Comparison of ENCODE assay signal across 1 cellular context in the genomic region with DNA sequence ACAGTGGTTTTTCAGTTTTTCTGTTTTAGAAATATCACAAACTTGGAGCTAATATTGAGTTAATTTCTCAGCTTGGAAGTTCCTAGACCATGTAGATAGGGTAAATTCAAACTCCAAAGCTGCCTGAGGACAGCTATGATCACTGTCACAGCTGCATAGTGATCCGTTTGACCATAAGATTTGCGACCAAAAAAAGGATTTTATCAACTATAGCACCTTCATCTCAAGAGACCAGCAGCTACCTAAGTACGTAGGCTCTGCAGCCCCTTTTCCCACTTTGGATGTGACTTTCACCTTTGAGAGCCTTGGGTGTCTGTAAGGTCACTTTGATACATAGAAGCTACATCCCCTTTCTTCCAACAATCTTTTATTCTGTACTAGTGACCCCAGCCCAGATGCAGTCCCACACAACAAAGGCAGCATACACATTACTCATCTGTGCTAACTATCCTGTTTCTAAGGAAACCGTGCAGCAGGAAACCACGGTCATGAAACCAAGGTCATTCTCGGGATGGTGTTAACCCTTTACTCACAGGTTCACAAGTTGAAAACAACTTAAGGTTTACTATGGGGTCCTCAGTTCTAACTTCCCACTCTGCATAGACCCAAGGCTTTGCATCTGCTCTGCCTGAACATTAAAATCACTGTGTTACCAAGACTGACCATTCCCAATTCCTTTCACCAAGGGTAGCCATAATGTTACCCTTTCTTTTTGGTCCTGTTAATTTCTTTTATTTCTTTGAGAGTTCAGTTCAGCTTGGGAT.
TF ChIP-seq lines count a peak whose summit lies in the region.

No MANE protein-coding gene starts in this region.

TF ChIP-seq in HepG2, 621 proteins besides CTCF, POLR2A, EP300 and RAD21 (continued from another document and continues in another):
- TF ChIP-seq MED1 (CRISPR knock-in tag; IDR thresholded peaks at IDR 0.05) (peak; percentile 54; the same call in 1 of the 2 replicates), NPAS2 (CRISPR knock-in tag; IDR thresholded peaks at IDR 0.05; ENCODE audit: borderline replicate concordance) (no peak), MTF2 (CRISPR knock-in tag; IDR thresholded peaks at IDR 0.05; ENCODE audit: borderline replicate concordance) (no peak), ZNF563 (CRISPR knock-in tag; IDR thresholded peaks at IDR 0.05) (no peak), PTBP1 (IDR thresholded peaks at IDR 0.05; ENCODE audit: low read depth, low read length, poor library complexity, severe bottlenecking) (no peak), ZNF282 (IDR thresholded peaks at IDR 0.05; ENCODE audit: partially characterized antibody) (no peak), TBX3 (IDR thresholded peaks at IDR 0.05; ENCODE audit: borderline replicate concordance) (no peak), CCDC6 (CRISPR knock-in tag; IDR thresholded peaks at IDR 0.05) (peak; percentile 70; the same call in 1 of the 2 replicates), ARID2 (CRISPR knock-in tag; IDR thresholded peaks at IDR 0.05; ENCODE audit: borderline replicate concordance) (no peak), ZFP36 (IDR thresholded peaks at IDR 0.05; ENCODE audit: borderline replicate concordance, low read depth, low read length, partially characterized antibody) (no peak), ZNF768 (CRISPR knock-in tag; IDR thresholded peaks at IDR 0.05) (no peak), NKX3-1 (CRISPR knock-in tag; IDR thresholded peaks at IDR 0.05) (no peak), CENPX (CRISPR knock-in tag; IDR thresholded peaks at IDR 0.05) (no peak), ZNF331 (CRISPR knock-in tag; IDR thresholded peaks at IDR 0.05) (peak; percentile 14; the same call in 1 of the 2 replicates), KDM5A (IDR thresholded peaks at IDR 0.05; ENCODE audit: borderline replicate concordance, low read length) (no peak), MAFF (IDR thresholded peaks at IDR 0.05; ENCODE audit: low read depth, low read length) (no peak), NCOA1 (CRISPR knock-in tag; IDR thresholded peaks at IDR 0.05) (no peak), SRSF4 (IDR thresholded peaks at IDR 0.05; ENCODE audit: low read depth, low read length, poor library complexity, severe bottlenecking) (no peak), ZNF841 (CRISPR knock-in tag; IDR thresholded peaks at IDR 0.05; ENCODE audit: borderline replicate concordance) (no peak), ZNF598 (CRISPR knock-in tag; IDR thresholded peaks at IDR 0.05; ENCODE audit: borderline replicate concordance) (no peak), RCOR2 (CRISPR knock-in tag; IDR thresholded peaks at IDR 0.05) (no peak), ETV6 (CRISPR knock-in tag; conservative IDR thresholded peaks at IDR 0.05) (no peak), GATAD2A (CRISPR knock-in tag; IDR thresholded peaks at IDR 0.05) (peak; percentile 85), MIER2 (CRISPR knock-in tag; IDR thresholded peaks at IDR 0.05) (no peak), FOXK1 (CRISPR knock-in tag; IDR thresholded peaks at IDR 0.05; ENCODE audit: borderline replicate concordance, low read depth) (no peak), TEAD2 (CRISPR knock-in tag; IDR thresholded peaks at IDR 0.05) (no peak), DNMT3B (CRISPR knock-in tag; conservative IDR thresholded peaks at IDR 0.05) (no peak), ZBTB20 (CRISPR knock-in tag; IDR thresholded peaks at IDR 0.05; ENCODE audit: borderline replicate concordance, low read depth) (no peak), ZNF441 (CRISPR knock-in tag; IDR thresholded peaks at IDR 0.05; ENCODE audit: borderline replicate concordance) (no peak), ZNF550 (CRISPR knock-in tag; IDR thresholded peaks at IDR 0.05; ENCODE audit: borderline replicate concordance) (no peak), ZNF788 (CRISPR knock-in tag; IDR thresholded peaks at IDR 0.05; ENCODE audit: borderline replicate concordance) (no peak), RFX1 (IDR thresholded peaks at IDR 0.05) (peak; percentile 69), KAT8 (CRISPR knock-in tag; IDR thresholded peaks at IDR 0.05) (no peak; the same call in 1 of the 2 replicates), JDP2 (CRISPR knock-in tag; IDR thresholded peaks at IDR 0.05; ENCODE audit: borderline replicate concordance) (no peak), KDM5B (CRISPR knock-in tag; IDR thresholded peaks at IDR 0.05; ENCODE audit: borderline replicate concordance) (no peak), ZNF776 (CRISPR knock-in tag; IDR thresholded peaks at IDR 0.05) (no peak), ZNF772 (CRISPR knock-in tag; IDR thresholded peaks at IDR 0.05) (no peak), KDM2A (CRISPR knock-in tag; IDR thresholded peaks at IDR 0.05; ENCODE audit: borderline replicate concordance, low read depth) (no peak), ZNF124 (CRISPR knock-in tag; IDR thresholded peaks at IDR 0.05) (no peak), ZNF747 (CRISPR knock-in tag; IDR thresholded peaks at IDR 0.05; ENCODE audit: borderline replicate concordance) (no peak)
- TF ChIP-seq, protein P1, sequence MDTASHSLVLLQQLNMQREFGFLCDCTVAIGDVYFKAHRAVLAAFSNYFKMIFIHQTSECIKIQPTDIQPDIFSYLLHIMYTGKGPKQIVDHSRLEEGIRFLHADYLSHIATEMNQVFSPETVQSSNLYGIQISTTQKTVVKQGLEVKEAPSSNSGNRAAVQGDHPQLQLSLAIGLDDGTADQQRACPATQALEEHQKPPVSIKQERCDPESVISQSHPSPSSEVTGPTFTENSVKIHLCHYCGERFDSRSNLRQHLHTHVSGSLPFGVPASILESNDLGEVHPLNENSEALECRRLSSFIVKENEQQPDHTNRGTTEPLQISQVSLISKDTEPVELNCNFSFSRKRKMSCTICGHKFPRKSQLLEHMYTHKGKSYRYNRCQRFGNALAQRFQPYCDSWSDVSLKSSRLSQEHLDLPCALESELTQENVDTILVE (CRISPR knock-in tag; IDR thresholded peaks at IDR 0.05): no peak
- TF ChIP-seq, protein P2, sequence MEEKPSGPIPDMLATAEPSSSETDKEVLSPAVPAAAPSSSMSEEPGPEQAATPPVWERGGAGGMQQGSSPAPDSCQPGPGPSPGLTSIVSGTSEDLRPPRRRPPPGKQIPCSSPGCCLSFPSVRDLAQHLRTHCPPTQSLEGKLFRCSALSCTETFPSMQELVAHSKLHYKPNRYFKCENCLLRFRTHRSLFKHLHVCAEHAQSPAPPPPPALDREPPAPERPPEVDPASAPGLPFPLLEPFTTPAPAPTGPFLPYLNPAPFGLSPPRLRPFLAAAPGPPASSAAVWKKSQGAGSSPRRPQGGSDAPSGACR (CRISPR knock-in tag; IDR thresholded peaks at IDR 0.05): 0 out of 2 replicates have a peak, but pooled peaks have one; percentile 40
- TF ChIP-seq, protein P3, sequence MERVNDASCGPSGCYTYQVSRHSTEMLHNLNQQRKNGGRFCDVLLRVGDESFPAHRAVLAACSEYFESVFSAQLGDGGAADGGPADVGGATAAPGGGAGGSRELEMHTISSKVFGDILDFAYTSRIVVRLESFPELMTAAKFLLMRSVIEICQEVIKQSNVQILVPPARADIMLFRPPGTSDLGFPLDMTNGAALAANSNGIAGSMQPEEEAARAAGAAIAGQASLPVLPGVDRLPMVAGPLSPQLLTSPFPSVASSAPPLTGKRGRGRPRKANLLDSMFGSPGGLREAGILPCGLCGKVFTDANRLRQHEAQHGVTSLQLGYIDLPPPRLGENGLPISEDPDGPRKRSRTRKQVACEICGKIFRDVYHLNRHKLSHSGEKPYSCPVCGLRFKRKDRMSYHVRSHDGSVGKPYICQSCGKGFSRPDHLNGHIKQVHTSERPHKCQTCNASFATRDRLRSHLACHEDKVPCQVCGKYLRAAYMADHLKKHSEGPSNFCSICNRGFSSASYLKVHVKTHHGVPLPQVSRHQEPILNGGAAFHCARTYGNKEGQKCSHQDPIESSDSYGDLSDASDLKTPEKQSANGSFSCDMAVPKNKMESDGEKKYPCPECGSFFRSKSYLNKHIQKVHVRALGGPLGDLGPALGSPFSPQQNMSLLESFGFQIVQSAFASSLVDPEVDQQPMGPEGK (CRISPR knock-in tag; IDR thresholded peaks at IDR 0.05): 0 out of 2 replicates have a peak, but pooled peaks have one; percentile 12
- TF ChIP-seq, protein P4, sequence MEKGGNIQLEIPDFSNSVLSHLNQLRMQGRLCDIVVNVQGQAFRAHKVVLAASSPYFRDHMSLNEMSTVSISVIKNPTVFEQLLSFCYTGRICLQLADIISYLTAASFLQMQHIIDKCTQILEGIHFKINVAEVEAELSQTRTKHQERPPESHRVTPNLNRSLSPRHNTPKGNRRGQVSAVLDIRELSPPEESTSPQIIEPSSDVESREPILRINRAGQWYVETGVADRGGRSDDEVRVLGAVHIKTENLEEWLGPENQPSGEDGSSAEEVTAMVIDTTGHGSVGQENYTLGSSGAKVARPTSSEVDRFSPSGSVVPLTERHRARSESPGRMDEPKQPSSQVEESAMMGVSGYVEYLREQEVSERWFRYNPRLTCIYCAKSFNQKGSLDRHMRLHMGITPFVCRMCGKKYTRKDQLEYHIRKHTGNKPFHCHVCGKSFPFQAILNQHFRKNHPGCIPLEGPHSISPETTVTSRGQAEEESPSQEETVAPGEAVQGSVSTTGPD (CRISPR knock-in tag; IDR thresholded peaks at IDR 0.05): no peak
- TF ChIP-seq, protein P5, sequence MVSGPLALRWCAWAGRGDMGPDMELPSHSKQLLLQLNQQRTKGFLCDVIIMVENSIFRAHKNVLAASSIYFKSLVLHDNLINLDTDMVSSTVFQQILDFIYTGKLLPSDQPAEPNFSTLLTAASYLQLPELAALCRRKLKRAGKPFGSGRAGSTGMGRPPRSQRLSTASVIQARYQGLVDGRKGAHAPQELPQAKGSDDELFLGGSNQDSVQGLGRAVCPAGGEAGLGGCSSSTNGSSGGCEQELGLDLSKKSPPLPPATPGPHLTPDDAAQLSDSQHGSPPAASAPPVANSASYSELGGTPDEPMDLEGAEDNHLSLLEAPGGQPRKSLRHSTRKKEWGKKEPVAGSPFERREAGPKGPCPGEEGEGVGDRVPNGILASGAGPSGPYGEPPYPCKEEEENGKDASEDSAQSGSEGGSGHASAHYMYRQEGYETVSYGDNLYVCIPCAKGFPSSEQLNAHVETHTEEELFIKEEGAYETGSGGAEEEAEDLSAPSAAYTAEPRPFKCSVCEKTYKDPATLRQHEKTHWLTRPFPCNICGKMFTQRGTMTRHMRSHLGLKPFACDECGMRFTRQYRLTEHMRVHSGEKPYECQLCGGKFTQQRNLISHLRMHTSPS (CRISPR knock-in tag; IDR thresholded peaks at IDR 0.05; ENCODE audit: low read depth): no peak
- TF ChIP-seq, protein P6, sequence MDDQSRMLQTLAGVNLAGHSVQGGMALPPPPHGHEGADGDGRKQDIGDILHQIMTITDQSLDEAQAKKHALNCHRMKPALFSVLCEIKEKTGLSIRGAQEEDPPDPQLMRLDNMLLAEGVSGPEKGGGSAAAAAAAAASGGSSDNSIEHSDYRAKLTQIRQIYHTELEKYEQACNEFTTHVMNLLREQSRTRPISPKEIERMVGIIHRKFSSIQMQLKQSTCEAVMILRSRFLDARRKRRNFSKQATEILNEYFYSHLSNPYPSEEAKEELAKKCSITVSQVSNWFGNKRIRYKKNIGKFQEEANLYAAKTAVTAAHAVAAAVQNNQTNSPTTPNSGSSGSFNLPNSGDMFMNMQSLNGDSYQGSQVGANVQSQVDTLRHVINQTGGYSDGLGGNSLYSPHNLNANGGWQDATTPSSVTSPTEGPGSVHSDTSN (CRISPR knock-in tag; IDR thresholded peaks at IDR 0.05; ENCODE audit: borderline replicate concordance): no peak
- TF ChIP-seq, protein P7, sequence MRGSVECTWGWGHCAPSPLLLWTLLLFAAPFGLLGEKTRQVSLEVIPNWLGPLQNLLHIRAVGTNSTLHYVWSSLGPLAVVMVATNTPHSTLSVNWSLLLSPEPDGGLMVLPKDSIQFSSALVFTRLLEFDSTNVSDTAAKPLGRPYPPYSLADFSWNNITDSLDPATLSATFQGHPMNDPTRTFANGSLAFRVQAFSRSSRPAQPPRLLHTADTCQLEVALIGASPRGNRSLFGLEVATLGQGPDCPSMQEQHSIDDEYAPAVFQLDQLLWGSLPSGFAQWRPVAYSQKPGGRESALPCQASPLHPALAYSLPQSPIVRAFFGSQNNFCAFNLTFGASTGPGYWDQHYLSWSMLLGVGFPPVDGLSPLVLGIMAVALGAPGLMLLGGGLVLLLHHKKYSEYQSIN (CRISPR knock-in tag; IDR thresholded peaks at IDR 0.05; ENCODE audit: borderline replicate concordance): no peak
- TF ChIP-seq, protein P8, sequence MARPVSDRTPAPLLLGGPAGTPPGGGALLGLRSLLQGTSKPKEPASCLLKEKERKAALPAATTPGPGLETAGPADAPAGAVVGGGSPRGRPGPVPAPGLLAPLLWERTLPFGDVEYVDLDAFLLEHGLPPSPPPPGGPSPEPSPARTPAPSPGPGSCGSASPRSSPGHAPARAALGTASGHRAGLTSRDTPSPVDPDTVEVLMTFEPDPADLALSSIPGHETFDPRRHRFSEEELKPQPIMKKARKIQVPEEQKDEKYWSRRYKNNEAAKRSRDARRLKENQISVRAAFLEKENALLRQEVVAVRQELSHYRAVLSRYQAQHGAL (CRISPR knock-in tag; IDR thresholded peaks at IDR 0.05; ENCODE audit: not compliant biosample characterization): no peak
- TF ChIP-seq, protein P9, sequence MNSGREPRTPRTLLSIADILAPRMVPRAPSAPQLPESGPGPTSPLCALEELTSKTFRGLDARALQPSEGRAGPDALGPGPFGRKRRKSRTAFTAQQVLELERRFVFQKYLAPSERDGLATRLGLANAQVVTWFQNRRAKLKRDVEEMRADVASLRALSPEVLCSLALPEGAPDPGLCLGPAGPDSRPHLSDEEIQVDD (CRISPR knock-in tag; IDR thresholded peaks at IDR 0.05; ENCODE audit: borderline replicate concordance): no peak
- TF ChIP-seq, protein P10, sequence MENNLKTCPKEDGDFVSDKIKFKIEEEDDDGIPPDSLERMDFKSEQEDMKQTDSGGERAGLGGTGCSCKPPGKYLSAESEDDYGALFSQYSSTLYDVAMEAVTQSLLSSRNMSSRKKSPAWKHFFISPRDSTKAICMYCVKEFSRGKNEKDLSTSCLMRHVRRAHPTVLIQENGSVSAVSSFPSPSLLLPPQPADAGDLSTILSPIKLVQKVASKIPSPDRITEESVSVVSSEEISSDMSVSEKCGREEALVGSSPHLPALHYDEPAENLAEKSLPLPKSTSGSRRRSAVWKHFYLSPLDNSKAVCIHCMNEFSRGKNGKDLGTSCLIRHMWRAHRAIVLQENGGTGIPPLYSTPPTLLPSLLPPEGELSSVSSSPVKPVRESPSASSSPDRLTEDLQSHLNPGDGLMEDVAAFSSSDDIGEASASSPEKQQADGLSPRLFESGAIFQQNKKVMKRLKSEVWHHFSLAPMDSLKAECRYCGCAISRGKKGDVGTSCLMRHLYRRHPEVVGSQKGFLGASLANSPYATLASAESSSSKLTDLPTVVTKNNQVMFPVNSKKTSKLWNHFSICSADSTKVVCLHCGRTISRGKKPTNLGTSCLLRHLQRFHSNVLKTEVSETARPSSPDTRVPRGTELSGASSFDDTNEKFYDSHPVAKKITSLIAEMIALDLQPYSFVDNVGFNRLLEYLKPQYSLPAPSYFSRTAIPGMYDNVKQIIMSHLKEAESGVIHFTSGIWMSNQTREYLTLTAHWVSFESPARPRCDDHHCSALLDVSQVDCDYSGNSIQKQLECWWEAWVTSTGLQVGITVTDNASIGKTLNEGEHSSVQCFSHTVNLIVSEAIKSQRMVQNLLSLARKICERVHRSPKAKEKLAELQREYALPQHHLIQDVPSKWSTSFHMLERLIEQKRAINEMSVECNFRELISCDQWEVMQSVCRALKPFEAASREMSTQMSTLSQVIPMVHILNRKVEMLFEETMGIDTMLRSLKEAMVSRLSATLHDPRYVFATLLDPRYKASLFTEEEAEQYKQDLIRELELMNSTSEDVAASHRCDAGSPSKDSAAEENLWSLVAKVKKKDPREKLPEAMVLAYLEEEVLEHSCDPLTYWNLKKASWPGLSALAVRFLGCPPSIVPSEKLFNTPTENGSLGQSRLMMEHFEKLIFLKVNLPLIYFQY (CRISPR knock-in tag; IDR thresholded peaks at IDR 0.05; ENCODE audit: borderline replicate concordance): no peak; the same call in 1 of the 2 replicates
- TF ChIP-seq, protein P11, sequence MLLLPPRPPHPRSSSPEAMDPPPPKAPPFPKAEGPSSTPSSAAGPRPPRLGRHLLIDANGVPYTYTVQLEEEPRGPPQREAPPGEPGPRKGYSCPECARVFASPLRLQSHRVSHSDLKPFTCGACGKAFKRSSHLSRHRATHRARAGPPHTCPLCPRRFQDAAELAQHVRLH (CRISPR knock-in tag; IDR thresholded peaks at IDR 0.05; ENCODE audit: borderline replicate concordance, low read depth): no peak
